Comparison of ENCODE assay signal across 20 cellular contexts in the genomic region with DNA sequence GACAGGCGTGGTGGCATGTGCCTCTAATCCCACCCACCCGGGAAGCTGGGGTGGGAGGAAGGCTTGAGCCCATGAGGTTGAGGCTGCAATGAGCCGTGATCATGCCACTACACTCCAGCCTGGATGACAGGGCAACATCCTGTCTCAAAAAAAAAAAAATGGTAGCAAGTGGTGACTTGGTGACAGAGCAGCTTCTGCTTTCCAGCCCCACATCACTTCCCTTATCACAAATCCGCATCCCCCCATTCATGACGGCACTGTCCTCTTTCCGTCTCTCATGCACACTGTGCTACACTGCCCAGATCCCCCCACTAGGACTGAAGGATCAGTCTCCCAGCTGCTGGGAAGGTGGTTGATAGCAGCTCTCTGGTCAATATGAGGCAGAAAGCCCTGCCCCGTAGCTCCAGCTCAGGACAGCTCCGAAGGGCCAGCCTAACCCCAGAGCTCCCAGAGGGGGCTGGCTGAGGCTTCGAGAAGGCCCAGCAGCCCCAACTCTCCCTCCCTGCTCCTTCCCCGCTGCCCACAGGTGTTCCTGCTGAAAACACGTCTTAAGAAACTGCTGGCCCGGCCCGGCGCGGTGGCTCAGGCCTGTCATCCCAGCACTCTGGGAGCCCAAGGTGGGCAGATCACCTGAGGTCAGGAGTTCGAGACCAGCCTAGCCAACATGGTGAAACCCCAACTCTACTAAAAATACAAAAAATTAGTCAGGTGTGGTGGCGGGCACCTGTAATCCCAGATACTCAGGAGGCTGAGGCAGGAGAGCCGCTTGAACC. TPM values are rescaled to one million over a fixed set of nuclear protein-coding genes. Genes with fewer than 3 reads are reported as not detected.
"Had no signal": no experiment of that assay in that cellular context is flagged by ENCODE, and none has a peak within 500 bp of the region (broad histone marks: within the 10 kb centered on the region; RNA-seq: fewer than 3 reads in every experiment).

No MANE protein-coding gene starts in this region.

- H3K4me2 ChIP-seq: smooth muscle cell had no signal

- H3K36me3 ChIP-seq: esophagus squamous epithelium, left lung, prostate gland had no signal

- H3K9me3 ChIP-seq: esophagus squamous epithelium, left lung, prostate gland had no signal

- ATAC-seq: left lung; natural killer cell treated with Interleukin-12 subunit alpha and Interleukin-12 subunit beta and Interleukin-15 and Interleukin-18, amount 100 ng/mL, for 72 hours; right cardiac atrium; stimulated activated naive CD8-positive, alpha-beta T cell treated with anti-CD3 and anti-CD28 coated beads, Interleukin-15, Interleukin-2, amounts not matched to agents 100 U/mL and 50 U/mL, for 24 hours; T-helper 17 cell had no signal

- H3K27ac ChIP-seq: coronary artery, esophagus squamous epithelium, left lung, prostate gland had no signal

- H3K4me3 ChIP-seq: coronary artery, esophagus squamous epithelium, left lung, prostate gland, smooth muscle cell had no signal

- FAIRE-seq: endothelial cell of umbilical vein, keratinocyte had no signal

- H3K4me1 ChIP-seq: esophagus squamous epithelium, left lung, prostate gland had no signal

- DNase-seq: activated CD4-positive, alpha-beta T cell treated with anti-CD3 and anti-CD28 coated beads, Interleukin-2, amount 10 ng/mL, durations not matched to agents 7 days and 5 days; activated CD8-positive, alpha-beta memory T cell treated with anti-CD3 and anti-CD28 coated beads, Interleukin-2, amount 50 U/mL, for 48 hours; activated naive CD8-positive, alpha-beta T cell treated with anti-CD3 and anti-CD28 coated beads for 36 hours; amygdala; effector CD8-positive, alpha-beta T cell; esophagus squamous epithelium; hippocampal formation; occipital lobe; right cardiac atrium; stimulated activated naive CD8-positive, alpha-beta T cell treated with anti-CD3 and anti-CD28 coated beads, Interleukin-15, Interleukin-2, amounts not matched to agents 100 U/mL and 50 U/mL, for 24 hours; T-helper 17 cell had no signal

- H3K27me3 ChIP-seq: esophagus squamous epithelium, left lung had no signal

RNA-seq across cellular contexts. Expression of a gene that starts 15.9 kb away (rescaled TPM):
- total RNA-seq: activated CD4-positive, alpha-beta T cell treated with anti-CD3 and anti-CD28 coated beads, Interleukin-2, amount 10 ng/mL, durations not matched to agents 7 days and 5 days; activated naive CD8-positive, alpha-beta T cell treated with anti-CD3 and anti-CD28 coated beads for 36 hours; endothelial cell of umbilical vein; fibroblast of villous mesenchyme; glomerular endothelial cell; natural killer cell treated with Interleukin-12 subunit alpha and Interleukin-12 subunit beta and Interleukin-15 and Interleukin-18, amount 100 ng/mL, for 72 hours; occipital lobe; prostate gland; smooth muscle cell; T-helper 17 cell had no signal
- polyA plus RNA-seq: endothelial cell of umbilical vein, keratinocyte had no signal

RNA-seq across cellular contexts. Expression of a gene that starts 34.7 kb away (rescaled TPM):
- total RNA-seq: activated CD4-positive, alpha-beta T cell treated with anti-CD3 and anti-CD28 coated beads, Interleukin-2, amount 10 ng/mL, durations not matched to agents 7 days and 5 days; activated naive CD8-positive, alpha-beta T cell treated with anti-CD3 and anti-CD28 coated beads for 36 hours; endothelial cell of umbilical vein; fibroblast of villous mesenchyme; glomerular endothelial cell; natural killer cell treated with Interleukin-12 subunit alpha and Interleukin-12 subunit beta and Interleukin-15 and Interleukin-18, amount 100 ng/mL, for 72 hours; prostate gland; smooth muscle cell; T-helper 17 cell had no signal
- polyA plus RNA-seq: keratinocyte, smooth muscle cell had no signal

RNA-seq across cellular contexts. Expression of a gene that starts 53.6 kb away (rescaled TPM):
- total RNA-seq: activated CD4-positive, alpha-beta T cell treated with anti-CD3 and anti-CD28 coated beads, Interleukin-2, amount 10 ng/mL, durations not matched to agents 7 days and 5 days; activated naive CD8-positive, alpha-beta T cell treated with anti-CD3 and anti-CD28 coated beads for 36 hours; endothelial cell of umbilical vein; esophagus squamous epithelium; fibroblast of villous mesenchyme; glomerular endothelial cell; natural killer cell treated with Interleukin-12 subunit alpha and Interleukin-12 subunit beta and Interleukin-15 and Interleukin-18, amount 100 ng/mL, for 72 hours; smooth muscle cell; T-helper 17 cell had no signal
- polyA plus RNA-seq: endothelial cell of umbilical vein, keratinocyte, smooth muscle cell had no signal
